Comparison of ENCODE assay signal across 1 cellular context in genomic region chr18:36544036-36544725, GRCh38.
TF ChIP-seq lines count a peak whose summit lies in the region.

No MANE protein-coding gene starts in this region.

TF ChIP-seq in H1, 55 proteins besides CTCF, POLR2A, EP300 and RAD21 (continued from another document):
- TF ChIP-seq, protein P1, sequence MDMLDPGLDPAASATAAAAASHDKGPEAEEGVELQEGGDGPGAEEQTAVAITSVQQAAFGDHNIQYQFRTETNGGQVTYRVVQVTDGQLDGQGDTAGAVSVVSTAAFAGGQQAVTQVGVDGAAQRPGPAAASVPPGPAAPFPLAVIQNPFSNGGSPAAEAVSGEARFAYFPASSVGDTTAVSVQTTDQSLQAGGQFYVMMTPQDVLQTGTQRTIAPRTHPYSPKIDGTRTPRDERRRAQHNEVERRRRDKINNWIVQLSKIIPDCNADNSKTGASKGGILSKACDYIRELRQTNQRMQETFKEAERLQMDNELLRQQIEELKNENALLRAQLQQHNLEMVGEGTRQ (IDR thresholded peaks at IDR 0.05; ENCODE audit: low read length): no peak
- no peak for TF ChIP-seq CBX5 (IDR thresholded peaks at IDR 0.05; ENCODE audit: low read depth, low read length)
